16 cellular contexts compared by ENCODE assay signal in genomic region chr1:233217832-233218231, GRCh38.
A peak's percentile ranks its signal among the peaks of the same experiment; 100 is the strongest.
DNase-seq lines count a peak whose midpoint lies in the region; ATAC-seq and TF ChIP-seq lines count a peak whose summit lies in the region.
"Had no signal": no experiment of that assay in that cellular context is flagged by ENCODE, and none has a peak within 500 bp of the region (broad histone marks: within the 10 kb centered on the region; RNA-seq: fewer than 3 reads in every experiment).

No MANE protein-coding gene starts in this region.

- H3K27me3 Mint-ChIP-seq in activated CD4-positive, alpha-beta T cell treated with anti-CD3 and anti-CD28 coated beads, Interleukin-2, amount 10 ng/mL, durations not matched to agents 7 days and 5 days, result no peaks in the 10 kb centered on the region
- H3K27me3 Mint-ChIP-seq: CD4-positive, alpha-beta T cell; IgD-negative memory B cell had no signal

- CTCF ChIA-PET in activated CD4-positive, alpha-beta T cell treated with anti-CD3 and anti-CD28 coated beads, Interleukin-2, amount 10 ng/mL, durations not matched to agents 7 days and 5 days (lab: Charles Lee), result no interaction called here

- H3K4me1 ChIP-seq in adrenal gland (replicated peaks in 1 of 2), result no peaks in the 10 kb centered on the region
- no peaks in the 10 kb centered on the region for H3K4me1 ChIP-seq in testis

- H3K4me3 ChIP-seq in adrenal gland (no peak overlapping the region), testis (no peak overlapping the region)

- H3K9me3 ChIP-seq in adrenal gland (replicated peaks in 1 of 3), result no peaks in the 10 kb centered on the region
- H3K9me3 ChIP-seq in testis, result no peaks in the 10 kb centered on the region

- H3K36me3 Mint-ChIP-seq in activated CD4-positive, alpha-beta T cell treated with anti-CD3 and anti-CD28 coated beads, Interleukin-2, amount 10 ng/mL, durations not matched to agents 7 days and 5 days (ENCODE audit: low read depth), result peaks cover 9% of the 10 kb centered on the region

- DNase-seq in OCI-M1 (lab: John Stamatoyannopoulos, UW), result peak; percentile 12
- DNase-seq in adrenal gland, result peak in 4 of 7 donors; percentile 21 to 38 (median 28)
- DNase-seq in myocyte (ENCODE audit: low read depth), result peak; percentile 9
- DNase-seq in testis, result peak; percentile 50
- DNase-seq in hepatic stellate cell (ENCODE audit: low spot score), result no peak
- no peak for DNase-seq in activated CD4-positive, alpha-beta T cell treated with anti-CD3 and anti-CD28 coated beads, Interleukin-2, amount 10 ng/mL, durations not matched to agents 7 days and 5 days
- DNase-seq: ACHN; CD4-positive, alpha-beta T cell; DMS79 treated with DMSO at 0.1 percent for 48 hours; GF-D8; GOT3; H9 had no signal

- no peaks in the 10 kb centered on the region for H3K9me3 Mint-ChIP-seq in activated CD4-positive, alpha-beta T cell treated with anti-CD3 and anti-CD28 coated beads, Interleukin-2, amount 10 ng/mL, durations not matched to agents 7 days and 5 days
- H3K9me3 Mint-ChIP-seq: CD4-positive, alpha-beta T cell had no signal

- no peak overlapping the region for H3K4me3 Mint-ChIP-seq in activated CD4-positive, alpha-beta T cell treated with anti-CD3 and anti-CD28 coated beads, Interleukin-2, amount 10 ng/mL, durations not matched to agents 7 days and 5 days
- H3K4me3 Mint-ChIP-seq: CD4-positive, alpha-beta T cell; H9 had no signal

- no peak for ATAC-seq in HG03045 (IDR thresholded peaks at IDR 0.05; ENCODE audit: unreplicated experiment)
- ATAC-seq: HepG2 had no signal

- no peaks in the 10 kb centered on the region for H3K27me3 ChIP-seq in adrenal gland
- no peaks in the 10 kb centered on the region for H3K27me3 ChIP-seq in testis

- POLR2A ChIA-PET in activated CD4-positive, alpha-beta T cell treated with anti-CD3 and anti-CD28 coated beads, Interleukin-2, amount 10 ng/mL, durations not matched to agents 7 days and 5 days (lab: Charles Lee), result no interaction called here

- intact Hi-C loops in adrenal gland (cut with DNase I) (no loop called here), testis (cut with DNase I; ENCODE audit: low total_unique reads) (no loop called here)

- H3K27ac ChIP-seq in adrenal gland (no peak overlapping the region), testis (no peak overlapping the region)
- H3K27ac ChIP-seq: C4-2B had no signal

- TF ChIP-seq POLR2A in adrenal gland (IDR thresholded peaks at IDR 0.05) (no peak), testis (IDR thresholded peaks at IDR 0.05) (no peak)

- 45 to 57% (median 51%) methylated on average over 5 of the region's 5 CpGs for WGBS in adrenal gland, 4 donors
- 51 to 64% methylated on average over 5 of the region's 5 CpGs for WGBS in testis, 2 donors

- TF ChIP-seq CTCF in adrenal gland (IDR thresholded peaks at IDR 0.05) (no peak), testis (IDR thresholded peaks at IDR 0.05) (no peak)

- H3K27ac Mint-ChIP-seq in activated CD4-positive, alpha-beta T cell treated with anti-CD3 and anti-CD28 coated beads, Interleukin-2, amount 10 ng/mL, durations not matched to agents 7 days and 5 days, result no peak overlapping the region
- H3K27ac Mint-ChIP-seq: CD4-positive, alpha-beta T cell; H9; IgD-negative memory B cell had no signal

- H3K36me3 ChIP-seq in adrenal gland (replicated peaks in 1 of 2) (no peaks in the 10 kb centered on the region), testis (ENCODE audit: low read depth, missing control alignments) (no peaks in the 10 kb centered on the region)

- H3K4me1 Mint-ChIP-seq in activated CD4-positive, alpha-beta T cell treated with anti-CD3 and anti-CD28 coated beads, Interleukin-2, amount 10 ng/mL, durations not matched to agents 7 days and 5 days, result no peaks in the 10 kb centered on the region
- H3K4me1 Mint-ChIP-seq: IgD-negative memory B cell had no signal

Comparison
In these comparisons a context has a peak if more than half of its experiments do, and no peak if none do; other contexts are left out.
1. DNase-seq: peak in OCI-M1 (single experiment), adrenal gland (4 of 7), myocyte (single experiment) and testis (single experiment); none in hepatic stellate cell (single experiment) and activated CD4-positive, alpha-beta T cell treated with anti-CD3 and anti-CD28 coated beads, Interleukin-2, amount 10 ng/mL, durations not matched to agents 7 days and 5 days (single experiment).